In the genomic region with DNA sequence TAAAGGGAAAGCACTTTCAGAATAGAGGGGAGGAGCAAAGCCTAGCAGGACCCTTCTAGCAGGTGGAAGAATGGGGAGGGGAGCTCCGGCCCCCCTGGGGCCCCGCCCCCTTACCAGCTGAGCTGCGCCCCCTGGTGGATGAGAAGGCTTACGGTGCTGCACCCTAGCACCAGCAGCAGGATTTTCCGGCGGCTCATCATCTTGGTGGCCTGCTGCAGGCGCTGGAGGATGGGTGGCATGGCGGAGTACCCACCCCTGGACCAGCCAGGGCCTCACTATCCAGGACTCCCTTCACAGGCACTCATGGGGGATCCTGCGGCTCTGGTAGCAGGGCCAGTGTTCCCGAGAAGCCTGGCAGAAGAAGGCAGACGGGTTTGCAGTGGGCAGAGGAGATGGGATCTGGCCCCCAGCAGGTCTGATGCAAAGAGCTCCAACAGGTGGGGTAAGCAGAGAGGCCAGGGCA, we compare ENCODE assay signal across 1 cellular context.
TF ChIP-seq lines count a peak whose summit lies in the region.

No MANE protein-coding gene starts in this region.

TF ChIP-seq in HEK293, 187 proteins besides CTCF, POLR2A, EP300 and RAD21 (continued from another document):
- no peak for TF ChIP-seq ZNF280C (tag by site-specific recombination; IDR thresholded peaks at IDR 0.05)
- TF ChIP-seq SCRT1 (tag by site-specific recombination; IDR thresholded peaks at IDR 0.05; ENCODE audit: borderline replicate concordance), result peak; percentile 83
- TF ChIP-seq ZNF248 (tag by site-specific recombination; IDR thresholded peaks at IDR 0.05), result no peak
- no peak for TF ChIP-seq GLI4 (tag by site-specific recombination; IDR thresholded peaks at IDR 0.05)
- no peak for TF ChIP-seq ZSCAN23 (tag by site-specific recombination; IDR thresholded peaks at IDR 0.05)
- TF ChIP-seq ZNF394 (tag by site-specific recombination; IDR thresholded peaks at IDR 0.05; ENCODE audit: borderline replicate concordance), result no peak
- no peak for TF ChIP-seq ZNF366 (tag by site-specific recombination; conservative IDR thresholded peaks at IDR 0.05)
- TF ChIP-seq PRDM4 (tag by site-specific recombination; IDR thresholded peaks at IDR 0.05), result no peak
- TF ChIP-seq ZSCAN16 (tag by site-specific recombination; IDR thresholded peaks at IDR 0.05), result no peak
- peak; percentile 74; the same call in 1 of the 2 replicates for TF ChIP-seq ZBTB10 (tag by site-specific recombination; IDR thresholded peaks at IDR 0.05)
- no peak for TF ChIP-seq YY1 (tag by site-specific recombination; IDR thresholded peaks at IDR 0.05)
- no peak for TF ChIP-seq ZNF362 (tag by site-specific recombination; IDR thresholded peaks at IDR 0.05)
- TF ChIP-seq GLIS2 (tag by site-specific recombination; IDR thresholded peaks at IDR 0.05), result peak; percentile 71
- TF ChIP-seq SP3 (tag by site-specific recombination; IDR thresholded peaks at IDR 0.05), result peak; percentile 78
- no peak for TF ChIP-seq ZNF776 (tag by site-specific recombination; IDR thresholded peaks at IDR 0.05; ENCODE audit: borderline replicate concordance)
- no peak for TF ChIP-seq ZNF488 (tag by site-specific recombination; IDR thresholded peaks at IDR 0.05)
- 0 out of 2 replicates have a peak, but pooled peaks have one; percentile 16 for TF ChIP-seq HIC1 (tag by site-specific recombination; IDR thresholded peaks at IDR 0.05)
- peak; percentile 95 for TF ChIP-seq SCRT2 (tag by site-specific recombination; IDR thresholded peaks at IDR 0.05)
- no peak for TF ChIP-seq ZNF843 (tag by site-specific recombination; IDR thresholded peaks at IDR 0.05)
- TF ChIP-seq MEIS1 (CRISPR knock-in tag; IDR thresholded peaks at IDR 0.05; ENCODE audit: borderline replicate concordance), result no peak
- peak; percentile 54 for TF ChIP-seq ZBTB17 (tag by site-specific recombination; IDR thresholded peaks at IDR 0.05)
- no peak for TF ChIP-seq ZNF791 (tag by site-specific recombination; IDR thresholded peaks at IDR 0.05)
- TF ChIP-seq ZBTB26 (tag by site-specific recombination; optimal IDR thresholded peaks at IDR 0.05), result no peak
- TF ChIP-seq ZNF629 (tag by site-specific recombination; IDR thresholded peaks at IDR 0.05), result 0 out of 2 replicates have a peak, but pooled peaks have one; percentile 22
- no peak for TF ChIP-seq ZNF416 (tag by site-specific recombination; IDR thresholded peaks at IDR 0.05)
- no peak for TF ChIP-seq BCL6B (tag by site-specific recombination; IDR thresholded peaks at IDR 0.05)
- no peak for TF ChIP-seq ZNF2 (tag by site-specific recombination; IDR thresholded peaks at IDR 0.05)
- no peak for TF ChIP-seq ZNF510 (tag by site-specific recombination; IDR thresholded peaks at IDR 0.05; ENCODE audit: insufficient replicate concordance)
